In the genomic region with DNA sequence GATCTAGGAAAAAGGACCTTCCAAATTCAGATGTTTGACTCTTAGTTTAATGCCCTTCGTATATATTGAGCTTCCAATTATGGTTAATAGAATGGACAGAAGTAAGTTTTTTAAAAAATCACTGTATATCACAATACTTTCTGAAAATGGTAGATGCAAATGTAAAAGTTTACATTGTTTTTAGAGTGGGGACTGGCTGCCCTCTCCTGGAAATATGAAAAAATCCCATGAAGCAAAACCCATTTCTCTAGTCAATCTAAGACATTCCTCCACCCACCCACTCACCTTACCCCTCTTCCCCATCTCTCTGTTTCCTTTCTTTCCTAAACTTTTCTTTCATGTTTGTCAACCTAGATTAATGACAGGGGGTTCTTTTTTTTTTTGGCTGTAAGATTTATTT, we compare ENCODE assay signal across 12 cellular contexts.
DNase-seq lines count a peak whose midpoint lies in the region; ATAC-seq and TF ChIP-seq lines count a peak whose summit lies in the region.
"Had no signal": no experiment of that assay in that cellular context is flagged by ENCODE, and none has a peak within 500 bp of the region (broad histone marks: within the 10 kb centered on the region; RNA-seq: fewer than 3 reads in every experiment).

No MANE protein-coding gene starts in this region.

- no peaks in the 10 kb centered on the region for H3K27me3 ChIP-seq in brain microvascular endothelial cell (replicated peaks)

- H3K27ac ChIP-seq in C4-2B (no peak overlapping the region), brain microvascular endothelial cell (no peak overlapping the region)

- in situ Hi-C loops in brain microvascular endothelial cell (cut with HindIII; ENCODE audit: low pct_ligation_motif_present, low sequenced_read_pairs): no loop called here

- peak overlapping the region in 1 of 3 experiments; percentile 3 for H3K27ac Mint-ChIP-seq in nephron

- TF ChIP-seq CTCF in C4-2B (conservative IDR thresholded peaks at IDR 0.05) (peak; percentile 63), LNCaP clone FGC (IDR thresholded peaks at IDR 0.05; ENCODE audit: control insufficient read depth, extremely low read depth, insufficient read depth) (peak; percentile 37), brain microvascular endothelial cell (IDR thresholded peaks at IDR 0.05; ENCODE audit: low read depth, low read length, missing control alignments) (peak; percentile 42), nephron (IDR thresholded peaks at IDR 0.05; ENCODE audit: unreplicated experiment in 3 of 3) (peak; percentile 34 to 48 (median 42))

- H3K36me3 ChIP-seq in brain microvascular endothelial cell (replicated peaks): no peaks in the 10 kb centered on the region

- H3K4me3 ChIP-seq in LNCaP clone FGC (ENCODE audit: low read depth, low read length) (no peak overlapping the region), brain microvascular endothelial cell (ENCODE audit: low read depth, low read length) (no peak overlapping the region)

- DNase-seq in LNCaP clone FGC (ENCODE audit: low read depth) (peak; percentile 10), brain microvascular endothelial cell (no peak), OCI-M2 (lab: John Stamatoyannopoulos, UW; ENCODE audit: unreplicated experiment) (no peak)
- no peak for DNase-seq in activated CD8-positive, alpha-beta memory T cell treated with anti-CD3 and anti-CD28 coated beads for 24 hours
- DNase-seq: NCI-H187 treated with DMSO at 0.1 percent for 48 hours; stimulated activated naive CD8-positive, alpha-beta T cell treated with anti-CD3 and anti-CD28 coated beads, Interleukin-15, Interleukin-2, amounts not matched to agents 100 U/mL and 50 U/mL, for 24 hours; T-helper 1 cell had no signal

- peaks cover 10% of the 10 kb centered on the region for H3K4me1 Mint-ChIP-seq in nephron

- ATAC-seq in GM19351 (IDR thresholded peaks at IDR 0.05; ENCODE audit: unreplicated experiment) (no peak), HG02678 (IDR thresholded peaks at IDR 0.05; ENCODE audit: unreplicated experiment) (no peak)
- ATAC-seq: left lobe of liver; stimulated activated naive CD8-positive, alpha-beta T cell treated with anti-CD3 and anti-CD28 coated beads, Interleukin-15, Interleukin-2, amounts not matched to agents 100 U/mL and 50 U/mL, for 24 hours had no signal

- H3K9me3 Mint-ChIP-seq in nephron: no peaks in the 10 kb centered on the region

- no peaks in the 10 kb centered on the region for H3K27me3 Mint-ChIP-seq in nephron (ENCODE audit: low read depth)

- H3K36me3 Mint-ChIP-seq in nephron (ENCODE audit: low read depth): no peaks in the 10 kb centered on the region

- no peak overlapping the region for H3K4me3 Mint-ChIP-seq in nephron
